In the genomic region with DNA sequence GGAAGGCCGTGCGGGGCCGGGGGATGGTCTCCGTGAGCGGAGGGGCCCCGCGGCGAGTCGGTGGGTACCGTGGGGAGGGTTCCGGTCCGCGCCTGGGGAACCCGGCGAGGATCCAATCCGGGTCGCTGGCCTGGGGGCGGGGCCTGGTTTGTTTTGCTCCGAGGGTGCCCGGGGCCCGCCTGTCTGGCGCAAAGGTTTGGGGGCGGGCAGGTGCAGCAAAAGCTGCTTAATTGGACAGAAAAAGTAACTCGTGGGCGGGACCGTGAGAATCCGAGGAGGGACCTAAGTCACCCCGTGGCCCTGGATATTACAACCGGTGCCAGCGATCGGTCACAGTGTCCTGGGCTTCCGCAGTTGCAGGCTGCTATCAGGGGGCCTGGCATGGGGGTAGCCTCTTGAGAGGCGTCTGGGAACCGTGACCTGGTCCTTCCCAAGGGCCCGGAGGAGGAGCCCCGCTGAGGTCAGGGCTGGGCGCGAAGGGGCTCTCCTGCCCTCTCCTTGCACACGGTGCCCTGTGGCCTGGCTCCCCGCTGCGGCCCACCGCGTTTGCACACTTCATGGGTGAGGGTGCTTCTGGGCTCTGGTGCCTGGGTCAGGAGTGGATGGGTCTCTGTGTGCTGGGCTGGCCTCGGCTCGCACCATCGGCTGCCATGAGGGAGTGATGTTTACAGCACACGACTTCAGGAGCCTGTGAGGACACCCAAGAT, we compare ENCODE assay signal across 8 cellular contexts. TPM values are rescaled to one million over a fixed set of nuclear protein-coding genes. Genes with fewer than 3 reads are reported as not detected.
DNase-seq lines count a peak whose midpoint lies in the region; ATAC-seq and TF ChIP-seq lines count a peak whose summit lies in the region.

No MANE protein-coding gene starts in this region.

- H3K4me2 ChIP-seq in neural progenitor cell, result peak overlapping the region; percentile 94

- H3K79me2 ChIP-seq in neural progenitor cell (ENCODE audit: low read depth), result peaks cover 9% of the 10 kb centered on the region

- H3F3A ChIP-seq in neural progenitor cell (ENCODE audit: low read depth), result peaks cover 22% of the 10 kb centered on the region

- peak overlapping the region; percentile 51 for H3K9ac ChIP-seq in neural progenitor cell

- H2AFZ ChIP-seq in neural progenitor cell (replicated peaks), result no peak overlapping the region

- intact Hi-C loops in stomach (cut with DNase I; ENCODE audit: low total_unique reads), result no loop called here

- WGBS in stomach, 5 donors, result 1 to 3% (median 2%) methylated on average over 31 to 47 of the region's 47 CpGs

- H3K27me3 Mint-ChIP-seq in neural progenitor cell (ENCODE audit: insufficient read depth, low read depth), result peaks cover 11% of the 10 kb centered on the region

- H3K4me3 ChIP-seq in RWPE2 (ENCODE audit: severe bottlenecking) (peak overlapping the region; percentile 80), fibroblast of the aortic adventitia (ENCODE audit: low read depth, low read length) (peak overlapping the region; percentile 88), neural progenitor cell (peak overlapping the region; percentile 92), stomach (peak overlapping the region; percentile 72 to 97 (median 94))

- H3K4me1 ChIP-seq in RWPE2 (ENCODE audit: insufficient read depth, poor library complexity, severe bottlenecking) (peaks cover 15% of the 10 kb centered on the region), neural progenitor cell (no peaks in the 10 kb centered on the region), stomach (peaks cover 48 to 61% (median 57%) of the 10 kb centered on the region in 4 donors)

- TF ChIP-seq EP300 in Ishikawa (IDR thresholded peaks at IDR 0.05; ENCODE audit: borderline replicate concordance) (no peak), stomach (IDR thresholded peaks at IDR 0.05) (no peak)

- H3K27ac ChIP-seq in RWPE2 (ENCODE audit: poor library complexity, severe bottlenecking) (peak overlapping the region; percentile 77), neural progenitor cell (no peak overlapping the region), stomach (peak overlapping the region; percentile 94 to 98 (median 96))

- H3K4me1 Mint-ChIP-seq in neural progenitor cell, result peaks cover 9% of the 10 kb centered on the region

- DNase-seq in DMS153 treated with DMSO at 0.1 percent for 48 hours (lab: John Stamatoyannopoulos, UW; ENCODE audit: unreplicated experiment) (peak; percentile 54), RWPE2 (ENCODE audit: low spot score) (peak; percentile 93), fibroblast of the aortic adventitia (ENCODE audit: low read depth) (peak; percentile 43), neural progenitor cell (ENCODE audit: low spot score) (peak; percentile 82), stomach (peak; percentile 97)
- peak; percentile 86 for DNase-seq in activated T-helper 9 cell treated with anti-CD3 and anti-CD28 coated beads, Interleukin-2, amount 50 U/mL, for 16 hours (ENCODE audit: low read depth)

- H3K9me3 ChIP-seq in RWPE2 (ENCODE audit: severe bottlenecking) (no peaks in the 10 kb centered on the region), neural progenitor cell (ENCODE audit: low read depth) (no peaks in the 10 kb centered on the region), stomach (no peaks in the 10 kb centered on the region)

- H3K27ac Mint-ChIP-seq in neural progenitor cell, result no peak overlapping the region

- TF ChIP-seq CTCF in RWPE2 (IDR thresholded peaks at IDR 0.05; ENCODE audit: poor library complexity, severe bottlenecking), result no peak
- TF ChIP-seq CTCF in fibroblast of the aortic adventitia (IDR thresholded peaks at IDR 0.05; ENCODE audit: insufficient read depth, low read length), result no peak
- TF ChIP-seq CTCF in neural progenitor cell (IDR thresholded peaks at IDR 0.05), result no peak
- TF ChIP-seq CTCF in stomach (IDR thresholded peaks at IDR 0.05), result no peak

- H4K20me1 ChIP-seq in neural progenitor cell (ENCODE audit: low read depth), result peaks cover 34% of the 10 kb centered on the region

- peaks cover 4% of the 10 kb centered on the region for H3K36me3 Mint-ChIP-seq in neural progenitor cell

- TF ChIP-seq RAD21 in Ishikawa (IDR thresholded peaks at IDR 0.05; ENCODE audit: low read depth), result no peak

- H3K36me3 ChIP-seq in RWPE2 (ENCODE audit: low read depth) (no peaks in the 10 kb centered on the region), neural progenitor cell (no peaks in the 10 kb centered on the region), stomach (peaks cover 29 to 46% (median 41%) of the 10 kb centered on the region in 4 donors)

- ATAC-seq in GM21529 (IDR thresholded peaks at IDR 0.05; ENCODE audit: unreplicated experiment) (peak; percentile 69), RWPE2 (ENCODE audit: low read depth) (peak; percentile 57)

- H3K4me3 Mint-ChIP-seq in neural progenitor cell, result peak overlapping the region; percentile 89

- no peaks in the 10 kb centered on the region for H3K27me3 ChIP-seq in RWPE2 (ENCODE audit: insufficient read depth, poor library complexity, severe bottlenecking)
- peaks cover 2% of the 10 kb centered on the region for H3K27me3 ChIP-seq in neural progenitor cell
- H3K27me3 ChIP-seq in stomach, result peaks cover 0 to 13% (median 0%) of the 10 kb centered on the region in 3 donors

- no peaks in the 10 kb centered on the region for H3K9me3 Mint-ChIP-seq in neural progenitor cell

- TF ChIP-seq POLR2A in stomach (IDR thresholded peaks at IDR 0.05), result no peak

TF ChIP-seq in Ishikawa, 13 proteins besides CTCF, POLR2A, EP300 and RAD21 (continues in another document):
- TF ChIP-seq CEBPB (IDR thresholded peaks at IDR 0.05) (no peak), NFIC (IDR thresholded peaks at IDR 0.05) (no peak), TEAD4 (IDR thresholded peaks at IDR 0.05) (no peak), TCF12 (IDR thresholded peaks at IDR 0.05; ENCODE audit: low read depth) (no peak), FOXM1 (IDR thresholded peaks at IDR 0.05; ENCODE audit: borderline replicate concordance, low read depth) (no peak), ZBTB7A (IDR thresholded peaks at IDR 0.05; ENCODE audit: low read depth) (no peak), TAF1 (IDR thresholded peaks at IDR 0.05; ENCODE audit: low read depth) (no peak)
- TF ChIP-seq, protein P1, sequence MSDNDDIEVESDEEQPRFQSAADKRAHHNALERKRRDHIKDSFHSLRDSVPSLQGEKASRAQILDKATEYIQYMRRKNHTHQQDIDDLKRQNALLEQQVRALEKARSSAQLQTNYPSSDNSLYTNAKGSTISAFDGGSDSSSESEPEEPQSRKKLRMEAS (IDR thresholded peaks at IDR 0.05), result peak; percentile 5; the same call in 1 of the 2 replicates
- TF ChIP-seq, protein P2, sequence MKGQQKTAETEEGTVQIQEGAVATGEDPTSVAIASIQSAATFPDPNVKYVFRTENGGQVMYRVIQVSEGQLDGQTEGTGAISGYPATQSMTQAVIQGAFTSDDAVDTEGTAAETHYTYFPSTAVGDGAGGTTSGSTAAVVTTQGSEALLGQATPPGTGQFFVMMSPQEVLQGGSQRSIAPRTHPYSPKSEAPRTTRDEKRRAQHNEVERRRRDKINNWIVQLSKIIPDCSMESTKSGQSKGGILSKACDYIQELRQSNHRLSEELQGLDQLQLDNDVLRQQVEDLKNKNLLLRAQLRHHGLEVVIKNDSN (IDR thresholded peaks at IDR 0.05), result peak; percentile 42; the same call in 1 of the 2 replicates
- TF ChIP-seq, protein P3, sequence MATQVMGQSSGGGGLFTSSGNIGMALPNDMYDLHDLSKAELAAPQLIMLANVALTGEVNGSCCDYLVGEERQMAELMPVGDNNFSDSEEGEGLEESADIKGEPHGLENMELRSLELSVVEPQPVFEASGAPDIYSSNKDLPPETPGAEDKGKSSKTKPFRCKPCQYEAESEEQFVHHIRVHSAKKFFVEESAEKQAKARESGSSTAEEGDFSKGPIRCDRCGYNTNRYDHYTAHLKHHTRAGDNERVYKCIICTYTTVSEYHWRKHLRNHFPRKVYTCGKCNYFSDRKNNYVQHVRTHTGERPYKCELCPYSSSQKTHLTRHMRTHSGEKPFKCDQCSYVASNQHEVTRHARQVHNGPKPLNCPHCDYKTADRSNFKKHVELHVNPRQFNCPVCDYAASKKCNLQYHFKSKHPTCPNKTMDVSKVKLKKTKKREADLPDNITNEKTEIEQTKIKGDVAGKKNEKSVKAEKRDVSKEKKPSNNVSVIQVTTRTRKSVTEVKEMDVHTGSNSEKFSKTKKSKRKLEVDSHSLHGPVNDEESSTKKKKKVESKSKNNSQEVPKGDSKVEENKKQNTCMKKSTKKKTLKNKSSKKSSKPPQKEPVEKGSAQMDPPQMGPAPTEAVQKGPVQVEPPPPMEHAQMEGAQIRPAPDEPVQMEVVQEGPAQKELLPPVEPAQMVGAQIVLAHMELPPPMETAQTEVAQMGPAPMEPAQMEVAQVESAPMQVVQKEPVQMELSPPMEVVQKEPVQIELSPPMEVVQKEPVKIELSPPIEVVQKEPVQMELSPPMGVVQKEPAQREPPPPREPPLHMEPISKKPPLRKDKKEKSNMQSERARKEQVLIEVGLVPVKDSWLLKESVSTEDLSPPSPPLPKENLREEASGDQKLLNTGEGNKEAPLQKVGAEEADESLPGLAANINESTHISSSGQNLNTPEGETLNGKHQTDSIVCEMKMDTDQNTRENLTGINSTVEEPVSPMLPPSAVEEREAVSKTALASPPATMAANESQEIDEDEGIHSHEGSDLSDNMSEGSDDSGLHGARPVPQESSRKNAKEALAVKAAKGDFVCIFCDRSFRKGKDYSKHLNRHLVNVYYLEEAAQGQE (IDR thresholded peaks at IDR 0.05; ENCODE audit: low read depth), result no peak

RNA-seq across cellular contexts. Expression of a gene that starts 1.4 kb away (rescaled TPM):
- total RNA-seq in fibroblast of the aortic adventitia (ENCODE audit: low replicate concordance) (20.0 and 27.7 TPM in 2 replicates), neural progenitor cell (ENCODE audit: low replicate concordance) (2.6 and 20.9 TPM in 2 replicates), stomach (100 to 1,000 TPM in 3 of 5 donors, 10 to 100 TPM in 2; 33.4 to 385 (median 139) TPM)
- 10 to 100 TPM; 41.7 to 85.1 (median 77.8) TPM for polyA plus RNA-seq in stomach

RNA-seq across cellular contexts. Expression of a gene that starts 7.6 kb away (rescaled TPM):
- total RNA-seq in fibroblast of the aortic adventitia (ENCODE audit: low replicate concordance) (1.3 and 1.8 TPM in 2 replicates), neural progenitor cell (ENCODE audit: low replicate concordance) (3.9 and 11.6 TPM in 2 replicates), stomach (100 to 1,000 TPM in 4 of 5 donors, 10 to 100 TPM in 1; 12.7 to 556 (median 165) TPM)
- 100 to 1,000 TPM; 105 to 133 (median 119) TPM for polyA plus RNA-seq in stomach

RNA-seq across cellular contexts. Expression of a gene that starts 10.3 kb away (rescaled TPM):
- total RNA-seq in fibroblast of the aortic adventitia (ENCODE audit: low replicate concordance) (99.4 and 841 TPM in 2 replicates), neural progenitor cell (ENCODE audit: low replicate concordance) (418 and 629 TPM in 2 replicates), stomach (1,000 to 10,000 TPM in 1 of 5 donors, 100 to 1,000 TPM in 4; 360 to 5,956 (median 454) TPM)
- 1,000 to 10,000 TPM; 1,397 to 2,170 (median 1,669) TPM for polyA plus RNA-seq in stomach

RNA-seq across cellular contexts. Expression of a gene that starts 12.7 kb away (rescaled TPM):
- 159 and 311 TPM in 2 replicates for total RNA-seq in fibroblast of the aortic adventitia (ENCODE audit: low replicate concordance)
- 37.4 and 82.2 TPM in 2 replicates for total RNA-seq in neural progenitor cell (ENCODE audit: low replicate concordance)
- 100 to 1,000 TPM; 103 to 293 (median 157) TPM for total RNA-seq in stomach
- polyA plus RNA-seq in stomach, result 100 to 1,000 TPM in 2 of 3 donors, 10 to 100 TPM in 1; 66.7 to 262 (median 206) TPM

RNA-seq across cellular contexts. Expression of a gene that starts 15.1 kb away (rescaled TPM):
- 6.3 and 8.8 TPM in 2 replicates for total RNA-seq in fibroblast of the aortic adventitia (ENCODE audit: low replicate concordance)
- 4.8 and 34.6 TPM in 2 replicates for total RNA-seq in neural progenitor cell (ENCODE audit: low replicate concordance)
- 100 to 1,000 TPM in 1 of 5 donors, 10 to 100 TPM in 3, 1 to 10 TPM in 1; 5.9 to 503 (median 57.1) TPM for total RNA-seq in stomach
- polyA plus RNA-seq in stomach, result 10 to 100 TPM; 20.5 to 25.6 (median 25.5) TPM

Comparison
In these comparisons a context has a peak if more than half of its experiments do, and no peak if none do; other contexts are left out.
1. DNase-seq: peak in every context shown above with its lines; median percentile 97 in stomach; 93 in RWPE2; 86 in activated T-helper 9 cell treated with anti-CD3 and anti-CD28 coated beads, Interleukin-2, amount 50 U/mL, for 16 hours; 82 in neural progenitor cell; 54 in DMS153 treated with DMSO at 0.1 percent for 48 hours; 43 in fibroblast of the aortic adventitia.